Comparison of ENCODE assay signal across 22 cellular contexts in genomic region chr9:82972446-82972845, GRCh38.
DNase-seq lines count a peak whose midpoint lies in the region; ATAC-seq, FAIRE-seq and TF ChIP-seq lines count a peak whose summit lies in the region.
"Had no signal": no experiment of that assay in that cellular context is flagged by ENCODE, and none has a peak within 500 bp of the region (broad histone marks: within the 10 kb centered on the region; RNA-seq: fewer than 3 reads in every experiment).

No MANE protein-coding gene starts in this region.

- H3K27ac ChIP-seq in Peyer's patch (no peak overlapping the region), H1 (ENCODE audit: low read depth, low read length) (no peak overlapping the region), hepatocyte (no peak overlapping the region), thyroid gland (no peak overlapping the region), suprapubic skin (no peak overlapping the region)
- H3K27ac ChIP-seq: 22Rv1; BLaER1 treated with 17β-estradiol and CSF1 and Interleukin-3, amounts not matched to agents 10 nM and 100 nM had no signal

- no peak for FAIRE-seq in H1 (lab: Jason Lieb, UNC)
- FAIRE-seq: D721Med, GM12878, GM19239 had no signal

- H3K56ac ChIP-seq in H1 (replicated peaks; ENCODE audit: insufficient read length, low read depth, low read length), result no peak overlapping the region

- H3K79me1 ChIP-seq in H1 (ENCODE audit: low read depth, low read length), result no peaks in the 10 kb centered on the region

- H3K4me3 ChIP-seq in Peyer's patch, result no peak overlapping the region
- H3K4me3 ChIP-seq in H1 (ENCODE audit: extremely low read depth in 1 of 4, insufficient read depth in 2 of 4, low read depth in 3 of 4, low read length in 4 of 4), result no peak overlapping the region
- no peak overlapping the region for H3K4me3 ChIP-seq in hepatocyte
- H3K4me3 ChIP-seq in thyroid gland (replicated peaks in 1 of 3), result no peak overlapping the region
- no peak overlapping the region for H3K4me3 ChIP-seq in suprapubic skin
- H3K4me3 ChIP-seq: BLaER1 treated with 17β-estradiol and CSF1 and Interleukin-3, amounts not matched to agents 10 nM and 100 nM; GM12878 had no signal

- H3K9me3 ChIP-seq in Peyer's patch (no peaks in the 10 kb centered on the region), H1 (ENCODE audit: insufficient read depth in 2 of 2, low read depth in 1 of 2, low read length in 1 of 2) (peaks cover 0 to 7% of the 10 kb centered on the region in 2 experiments; a peak in 1 of 4 replicates), hepatocyte (ENCODE audit: low read depth) (peaks cover 3% of the 10 kb centered on the region), thyroid gland (no peaks in the 10 kb centered on the region), suprapubic skin (no peaks in the 10 kb centered on the region)

- H2BK120ac ChIP-seq in H1 (replicated peaks; ENCODE audit: low read depth, low read length), result no peak overlapping the region

- no peak overlapping the region for H3K4ac ChIP-seq in H1 (replicated peaks; ENCODE audit: insufficient read length, low read depth, low read length)

- no peak overlapping the region for H3K23ac ChIP-seq in H1 (ENCODE audit: insufficient read length)

- no peak for TF ChIP-seq RAD21 in H1 (IDR thresholded peaks at IDR 0.05 in 1 of 2, conservative IDR thresholded peaks at IDR 0.05 in 1 of 2; ENCODE audit: low read depth in 2 of 2, low read length in 2 of 2)

- TF ChIP-seq EP300 in H1 (IDR thresholded peaks at IDR 0.05; ENCODE audit: borderline replicate concordance in 1 of 2, low read depth in 2 of 2, low read length in 2 of 2) (no peak), suprapubic skin (IDR thresholded peaks at IDR 0.05) (no peak)

- H4K5ac ChIP-seq in H1 (ENCODE audit: insufficient read length, low read depth, low read length), result no peak overlapping the region

- H3K4me2 ChIP-seq in H1 (ENCODE audit: insufficient read depth in 1 of 2, low read depth in 2 of 2, low read length in 2 of 2) (no peak overlapping the region), hepatocyte (no peak overlapping the region)
- H3K4me2 ChIP-seq: BLaER1 treated with 17β-estradiol and CSF1 and Interleukin-3, amounts not matched to agents 10 nM and 100 nM had no signal

- no peak for TF ChIP-seq CTCF in Peyer's patch (IDR thresholded peaks at IDR 0.05)
- no peak for TF ChIP-seq CTCF in H1 (IDR thresholded peaks at IDR 0.05; ENCODE audit: control extremely low read depth in 1 of 3, insufficient read depth in 1 of 3, low read depth in 1 of 3, low read length in 3 of 3)
- TF ChIP-seq CTCF in hepatocyte (IDR thresholded peaks at IDR 0.05; ENCODE audit: poor library complexity), result no peak
- TF ChIP-seq CTCF in thyroid gland (IDR thresholded peaks at IDR 0.05), result no peak
- TF ChIP-seq CTCF in suprapubic skin (IDR thresholded peaks at IDR 0.05), result no peak

- H3K23me2 ChIP-seq in H1 (ENCODE audit: low read depth, low read length), result no peaks in the 10 kb centered on the region; the same call in 1 of the 2 replicates

- CTCF ChIA-PET in H1 (lab: Charles Lee; ENCODE audit: partially characterized antibody), result interaction anchor here (1.9 kb wide), 1 partner anchor 10 kb away, joined by 9 read pairs; no protein-coding TSS in a partner anchor

- H3K4me1 ChIP-seq in Peyer's patch (no peaks in the 10 kb centered on the region), H1 (replicated peaks in 1 of 4; ENCODE audit: control insufficient read depth in 3 of 4, insufficient read depth in 4 of 4, low read length in 3 of 4) (no peaks in the 10 kb centered on the region), hepatocyte (ENCODE audit: insufficient read depth) (no peaks in the 10 kb centered on the region), thyroid gland (no peaks in the 10 kb centered on the region), suprapubic skin (no peaks in the 10 kb centered on the region)

- H4K8ac ChIP-seq in H1 (ENCODE audit: extremely low read depth, insufficient read depth, low read length), result no peak overlapping the region; the same call in 1 of the 2 replicates

- H3K14ac ChIP-seq in H1 (ENCODE audit: insufficient read length), result no peak overlapping the region

- H3K27me3 ChIP-seq in Peyer's patch, result no peaks in the 10 kb centered on the region
- H3K27me3 ChIP-seq in H1 (replicated peaks in 1 of 4; ENCODE audit: control insufficient read depth in 3 of 4, extremely low read depth in 1 of 4, insufficient read depth in 3 of 4, low read length in 3 of 4), result no peaks in the 10 kb centered on the region
- no peaks in the 10 kb centered on the region for H3K27me3 ChIP-seq in hepatocyte
- H3K27me3 ChIP-seq in thyroid gland, result no peaks in the 10 kb centered on the region
- no peaks in the 10 kb centered on the region for H3K27me3 ChIP-seq in suprapubic skin
- H3K27me3 ChIP-seq: BLaER1 treated with 17β-estradiol and CSF1 and Interleukin-3, amounts not matched to agents 10 nM and 100 nM had no signal

- H4K20me1 ChIP-seq in H1 (replicated peaks in 1 of 2; ENCODE audit: control insufficient read depth in 1 of 2, insufficient read depth in 2 of 2, low read length in 2 of 2) (no peaks in the 10 kb centered on the region), hepatocyte (ENCODE audit: insufficient read depth, poor library complexity, severe bottlenecking) (no peaks in the 10 kb centered on the region)
- H4K20me1 ChIP-seq: BLaER1 treated with 17β-estradiol and CSF1 and Interleukin-3, amounts not matched to agents 10 nM and 100 nM had no signal

- no peak overlapping the region for H3K18ac ChIP-seq in H1 (ENCODE audit: extremely low read depth, low read length)

- no peak overlapping the region for H2AK5ac ChIP-seq in H1 (ENCODE audit: low read depth, low read length)

- H2BK20ac ChIP-seq in H1 (ENCODE audit: low read length), result no peak overlapping the region

- H2BK5ac ChIP-seq in H1 (ENCODE audit: low read depth, low read length), result no peak overlapping the region

- ATAC-seq in HG03342 (IDR thresholded peaks at IDR 0.05; ENCODE audit: unreplicated experiment) (no peak), GM21526 (IDR thresholded peaks at IDR 0.05; ENCODE audit: low FRiP score, unreplicated experiment) (no peak)
- ATAC-seq: GM12878 had no signal

- no peak overlapping the region for H2BK12ac ChIP-seq in H1 (ENCODE audit: low read depth, low read length)

- TF ChIP-seq POLR2A in Peyer's patch (IDR thresholded peaks at IDR 0.05) (no peak), H1 (IDR thresholded peaks at IDR 0.05; ENCODE audit: control extremely low read depth in 1 of 2, low read depth in 2 of 2, low read length in 2 of 2) (no peak), thyroid gland (IDR thresholded peaks at IDR 0.05) (no peak), suprapubic skin (IDR thresholded peaks at IDR 0.05) (no peak)

- H3K9ac ChIP-seq in H1 (replicated peaks in 1 of 4; ENCODE audit: extremely low read depth in 1 of 4, low read depth in 3 of 4, low read length in 3 of 4), result no peak overlapping the region
- H3K9ac ChIP-seq: BLaER1 treated with 17β-estradiol and CSF1 and Interleukin-3, amounts not matched to agents 10 nM and 100 nM had no signal

- DNase-seq in Peyer's patch (peak in 2 of 3 donors; percentile 46 to 58), H1 (ENCODE audit: low read depth in 1 of 2, low spot score in 2 of 2) (no peak), hepatocyte (ENCODE audit: low spot score) (peak; percentile 37), mucosa of gallbladder (ENCODE audit: low spot score) (peak; percentile 23), thyroid gland (no peak), suprapubic skin (ENCODE audit: low spot score in 2 of 2) (no peak)
- DNase-seq: CD4-positive, alpha-beta T cell; CD8-positive, alpha-beta memory T cell; DMS 273 treated with DMSO at 0.1 percent for 48 hours; DMS79; EL; GDM1; GOT3; H7; HCEC 1CT had no signal

- H2BK15ac ChIP-seq in H1 (ENCODE audit: low read length), result no peak overlapping the region

- POLR2A ChIA-PET in H1 (lab: Charles Lee; ENCODE audit: partially characterized antibody), result no interaction called here

- H3K36me3 ChIP-seq in Peyer's patch, result no peaks in the 10 kb centered on the region
- no peaks in the 10 kb centered on the region for H3K36me3 ChIP-seq in H1 (ENCODE audit: control insufficient read depth in 2 of 4, insufficient read depth in 4 of 4, low read length in 3 of 4)
- H3K36me3 ChIP-seq in hepatocyte (replicated peaks; ENCODE audit: insufficient read depth, low read depth), result no peaks in the 10 kb centered on the region
- no peaks in the 10 kb centered on the region for H3K36me3 ChIP-seq in thyroid gland
- no peaks in the 10 kb centered on the region for H3K36me3 ChIP-seq in suprapubic skin
- H3K36me3 ChIP-seq: BLaER1 treated with 17β-estradiol and CSF1 and Interleukin-3, amounts not matched to agents 10 nM and 100 nM had no signal

- H3K79me2 ChIP-seq in H1 (ENCODE audit: control insufficient read depth in 1 of 2, insufficient read depth in 2 of 2, low read length in 2 of 2) (no peaks in the 10 kb centered on the region), hepatocyte (no peaks in the 10 kb centered on the region)

- no peak overlapping the region for H4K91ac ChIP-seq in H1 (replicated peaks; ENCODE audit: insufficient read length, low read length)

- H2AFZ ChIP-seq in H1 (ENCODE audit: low read length) (0 out of 2 replicates have a peak overlapping the region, but pooled peaks have one; percentile 32), hepatocyte (no peak overlapping the region)

- H3K9me2 ChIP-seq in hepatocyte (replicated peaks; ENCODE audit: insufficient read depth), result no peaks in the 10 kb centered on the region

- intact Hi-C loops in thyroid gland (cut with DNase I), result no loop called here

- WGBS in H1 (ENCODE audit: extremely low coverage in 1 of 2, insufficient coverage in 1 of 2, insufficient read length in 1 of 2, insufficient replicate concordance in 2 of 2, low coverage in 1 of 2, low lambda C conversion rate in 2 of 2, missing lambda C conversion rate in 1 of 2), 2 experiments, result 80% methylated on average over 3 of the region's 3 CpGs; no CpG with 5 or more reads in 1 of the 2 experiments
- 78% methylated on average over 3 of the region's 3 CpGs for WGBS in hepatocyte (ENCODE audit: low lambda C conversion rate, missing lambda C conversion rate)
- 95 to 97% methylated on average over 3 of the region's 3 CpGs for WGBS in thyroid gland, 2 donors
- WGBS in suprapubic skin, result 91% methylated on average over 3 of the region's 3 CpGs

TF ChIP-seq in H1, 55 proteins besides CTCF, POLR2A, EP300 and RAD21:
- no peak for TF ChIP-seq CHD2 (IDR thresholded peaks at IDR 0.05; ENCODE audit: low read length)

Comparison
In these comparisons a context has a peak if more than half of its experiments do, and no peak if none do; other contexts are left out.
1. DNase-seq: peak in Peyer's patch (2 of 3), hepatocyte (single experiment) and mucosa of gallbladder (single experiment); none in H1 (0 of 2), thyroid gland (0 of 2) and suprapubic skin (0 of 2).